23 cellular contexts compared by ENCODE assay signal in the genomic region with DNA sequence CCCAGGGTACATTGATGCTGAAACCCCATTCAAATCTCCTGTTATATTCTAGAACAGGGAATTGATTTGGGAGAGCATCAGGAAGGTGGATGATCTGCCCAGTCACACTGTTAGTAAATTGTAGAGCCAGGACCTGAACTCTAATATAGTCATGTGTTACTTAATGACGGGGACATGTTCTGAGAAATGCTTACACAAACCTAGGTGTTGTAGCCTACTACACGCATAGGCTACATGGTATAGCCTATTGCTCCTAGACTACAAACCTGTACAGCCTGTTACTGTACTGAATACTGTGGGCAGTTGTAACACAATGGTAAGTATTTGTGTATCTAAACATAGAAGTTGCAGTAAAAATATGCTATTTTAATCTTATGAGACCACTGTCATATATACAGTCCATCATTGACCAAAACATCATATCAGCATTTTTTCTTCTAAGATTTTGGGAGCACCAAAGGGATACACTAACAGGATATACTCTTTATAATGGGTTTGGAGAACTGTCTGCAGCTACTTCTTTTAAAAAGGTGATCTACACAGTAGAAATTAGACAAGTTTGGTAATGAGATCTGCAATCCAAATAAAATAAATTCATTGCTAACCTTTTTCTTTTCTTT. TPM values are rescaled to one million over a fixed set of nuclear protein-coding genes. Genes with fewer than 3 reads are reported as not detected.
DNase-seq lines count a peak whose midpoint lies in the region; ATAC-seq, FAIRE-seq and TF ChIP-seq lines count a peak whose summit lies in the region.
"Had no signal": no experiment of that assay in that cellular context is flagged by ENCODE, and none has a peak within 500 bp of the region (broad histone marks: within the 10 kb centered on the region; RNA-seq: fewer than 3 reads in every experiment).

No MANE protein-coding gene starts in this region.

- peaks cover 84% of the 10 kb centered on the region for H3K36me3 Mint-ChIP-seq in T-helper 2 cell treated with Interferon-gamma antibody and Interleukin-4, amounts not matched to agents 5 μg/mL and 100 μg/mL, for 36 hours (ENCODE audit: low read depth)
- H3K36me3 Mint-ChIP-seq in activated CD4-positive, alpha-beta memory T cell treated with anti-CD3 and anti-CD28 coated beads for 36 hours = peaks cover 75% of the 10 kb centered on the region
- H3K36me3 Mint-ChIP-seq in naive B cell = peaks cover 34 to 52% of the 10 kb centered on the region in 2 donors
- H3K36me3 Mint-ChIP-seq in GM23338 (ENCODE audit: low read depth) = peaks cover 8% of the 10 kb centered on the region

- TF ChIP-seq CTCF in GM23338 (conservative IDR thresholded peaks at IDR 0.05; ENCODE audit: low read depth in 2 of 2) = no peak

- peaks cover 3% of the 10 kb centered on the region for H3K27me3 Mint-ChIP-seq in T-helper 2 cell treated with Interferon-gamma antibody and Interleukin-4, amounts not matched to agents 5 μg/mL and 100 μg/mL, for 36 hours (ENCODE audit: low read depth)
- H3K27me3 Mint-ChIP-seq in activated CD4-positive, alpha-beta memory T cell treated with anti-CD3 and anti-CD28 coated beads for 36 hours = peaks cover 3% of the 10 kb centered on the region
- H3K27me3 Mint-ChIP-seq in naive B cell (no peaks in the 10 kb centered on the region), GM23338 (ENCODE audit: insufficient read depth, low read depth, poor library complexity) (peaks cover 11% of the 10 kb centered on the region)

- intact Hi-C loops in activated CD4-positive, alpha-beta memory T cell treated with anti-CD3 and anti-CD28 coated beads for 36 hours (cut with micrococcal nuclease) = no loop called here

- no peak overlapping the region for H3K27ac ChIP-seq in GM23338 (ENCODE audit: low read depth)
- H3K27ac ChIP-seq: C4-2B, tibial artery, VCaP had no signal

- peaks cover 10% of the 10 kb centered on the region; the same call in 1 of the 2 replicates for H3K79me2 ChIP-seq in GM23338 (replicated peaks; ENCODE audit: insufficient read depth)

- H3F3A ChIP-seq in GM23338 (replicated peaks; ENCODE audit: low read depth) = no peaks in the 10 kb centered on the region

- no peak overlapping the region for H2AFZ ChIP-seq in GM23338

- H3K4me1 ChIP-seq in GM23338 (ENCODE audit: insufficient read depth) = peaks cover 6% of the 10 kb centered on the region

- H3K36me3 ChIP-seq in GM23338 (ENCODE audit: insufficient read depth) = no peaks in the 10 kb centered on the region

- H3K9me3 Mint-ChIP-seq in T-helper 2 cell treated with Interferon-gamma antibody and Interleukin-4, amounts not matched to agents 5 μg/mL and 100 μg/mL, for 36 hours = no peaks in the 10 kb centered on the region
- H3K9me3 Mint-ChIP-seq in activated CD4-positive, alpha-beta memory T cell treated with anti-CD3 and anti-CD28 coated beads for 36 hours = peaks cover 3% of the 10 kb centered on the region
- H3K9me3 Mint-ChIP-seq in naive B cell (no peaks in the 10 kb centered on the region), GM23338 (no peaks in the 10 kb centered on the region)

- no peak for ATAC-seq in naive B cell (ENCODE audit: low read depth in 2 of 2)
- no peak for ATAC-seq in GM21825 (IDR thresholded peaks at IDR 0.05; ENCODE audit: unreplicated experiment)
- ATAC-seq in GM23338 = no peak
- ATAC-seq: left colon, mucosa of descending colon had no signal

- peak overlapping the region; percentile 88 for H3K27ac Mint-ChIP-seq in T-helper 2 cell treated with Interferon-gamma antibody and Interleukin-4, amounts not matched to agents 5 μg/mL and 100 μg/mL, for 36 hours
- peak overlapping the region; percentile 92 for H3K27ac Mint-ChIP-seq in activated CD4-positive, alpha-beta memory T cell treated with anti-CD3 and anti-CD28 coated beads for 36 hours
- peak overlapping the region in 4 of 6 donors; percentile 28 to 100 (median 46) for H3K27ac Mint-ChIP-seq in naive B cell
- no peak overlapping the region for H3K27ac Mint-ChIP-seq in GM23338

- H3K4me2 ChIP-seq in GM23338 = no peak overlapping the region

- peaks cover 10% of the 10 kb centered on the region; the same call in 1 of the 2 replicates for H4K20me1 ChIP-seq in GM23338 (replicated peaks; ENCODE audit: insufficient read depth)

- peaks cover 12% of the 10 kb centered on the region for H3K27me3 ChIP-seq in GM23338 (ENCODE audit: insufficient read depth)
- H3K27me3 ChIP-seq: tibial artery had no signal

- H3K4me1 Mint-ChIP-seq in T-helper 2 cell treated with Interferon-gamma antibody and Interleukin-4, amounts not matched to agents 5 μg/mL and 100 μg/mL, for 36 hours (ENCODE audit: low read depth) = peaks cover 59% of the 10 kb centered on the region
- peaks cover 80% of the 10 kb centered on the region for H3K4me1 Mint-ChIP-seq in activated CD4-positive, alpha-beta memory T cell treated with anti-CD3 and anti-CD28 coated beads for 36 hours (ENCODE audit: low read depth)
- peaks cover 71 to 87% (median 82%) of the 10 kb centered on the region in 3 donors for H3K4me1 Mint-ChIP-seq in naive B cell
- H3K4me1 Mint-ChIP-seq in GM23338 = peaks cover 13% of the 10 kb centered on the region

- H3K4me3 Mint-ChIP-seq in T-helper 2 cell treated with Interferon-gamma antibody and Interleukin-4, amounts not matched to agents 5 μg/mL and 100 μg/mL, for 36 hours = peak overlapping the region; percentile 93
- H3K4me3 Mint-ChIP-seq in activated CD4-positive, alpha-beta memory T cell treated with anti-CD3 and anti-CD28 coated beads for 36 hours = peak overlapping the region; percentile 88
- H3K4me3 Mint-ChIP-seq in naive B cell = peak overlapping the region in 4 of 8 donors; percentile 9 to 98 (median 44)
- no peak overlapping the region for H3K4me3 Mint-ChIP-seq in GM23338

- H3K4me3 ChIP-seq in GM23338 = no peak overlapping the region
- H3K4me3 ChIP-seq: mucosa of descending colon, tibial artery had no signal

- peak; percentile 58 for TF ChIP-seq POLR2A in GM12891 (IDR thresholded peaks at IDR 0.05; ENCODE audit: low read depth, low read length)

- POLR2A ChIA-PET in activated CD4-positive, alpha-beta memory T cell treated with anti-CD3 and anti-CD28 coated beads for 36 hours (lab: Charles Lee) = interaction anchor here (14.1 to 18.2 kb wide), 2 partner anchors 12 to 52 kb away, joined by 400 to 1161 read pairs; partner anchors contain the start of genes SPG11 and TRIM69

- no peak for DNase-seq in T-helper 2 cell treated with Interferon-gamma antibody and Interleukin-4, amounts not matched to agents 5 μg/mL and 100 μg/mL, for 36 hours (ENCODE audit: low spot score)
- DNase-seq in T-helper 2 cell = no peak
- DNase-seq in GM12891 (ENCODE audit: insufficient read length, low spot score) = no peak
- DNase-seq in activated CD4-positive, alpha-beta memory T cell treated with anti-CD3 and anti-CD28 coated beads for 36 hours = no peak
- no peak for DNase-seq in naive B cell
- no peak for DNase-seq in NCI-H2107 treated with DMSO at 0.1 percent for 48 hours (lab: John Stamatoyannopoulos, UW; ENCODE audit: unreplicated experiment)
- no peak for DNase-seq in GM23338 (ENCODE audit: low spot score)
- DNase-seq: 8988T; activated CD8-positive, alpha-beta memory T cell treated with anti-CD3 and anti-CD28 coated beads, Interleukin-2, amount 50 U/mL, for 48 hours; aorta; foreskin fibroblast; KG1; left colon; mucosa of descending colon; NCI-H1105; NCI-H774; stimulated activated CD4-positive, alpha-beta T cell treated with anti-CD3 and anti-CD28 coated beads, Interleukin-4, amount 100 ng/mL, for 1 hour; tibial artery had no signal

- CTCF ChIA-PET in activated CD4-positive, alpha-beta memory T cell treated with anti-CD3 and anti-CD28 coated beads for 36 hours (lab: Charles Lee) = interaction anchor here (0.7 to 16.5 kb wide), 4 partner anchors 13 to 70 kb away, joined by 3 to 312 read pairs (median 160); partner anchors contain the start of genes SPG11 and TRIM69

- FAIRE-seq in GM12891 (lab: Jason Lieb, UNC) = no peak
- FAIRE-seq: endothelial cell of umbilical vein, RCC 7860 had no signal

- no peaks in the 10 kb centered on the region for H3K9me2 ChIP-seq in GM23338 (ENCODE audit: insufficient read depth)

TF ChIP-seq in GM12891, 5 proteins besides CTCF, POLR2A, EP300 and RAD21:
- peak; percentile 77; the same call in 1 of the 2 replicates for TF ChIP-seq POLR2AphosphoS5 (IDR thresholded peaks at IDR 0.05; ENCODE audit: low read depth, low read length)
- no peak for TF ChIP-seq PAX5 (IDR thresholded peaks at IDR 0.05; ENCODE audit: insufficient read depth, low read length, severe bottlenecking)

TF ChIP-seq in GM23338, 12 proteins besides CTCF, POLR2A, EP300 and RAD21 (continues in another document):
- TF ChIP-seq JUNB (IDR thresholded peaks at IDR 0.05; ENCODE audit: unreplicated experiment) (no peak), EZH2phosphoT487 (IDR thresholded peaks at IDR 0.05; ENCODE audit: unreplicated experiment) (no peak), CREB1 (CRISPR knock-in tag; IDR thresholded peaks at IDR 0.05; ENCODE audit: low read depth) (no peak)

RNA-seq across cellular contexts. Expression of gene B2M, which starts 5.8 kb away (rescaled TPM):
- polyA plus RNA-seq in GM12891 (2012; ENCODE audit: low read depth, missing spikeins) = 5,189 TPM
- 1,000 to 10,000 TPM; 6,098 to 6,314 TPM for total RNA-seq in activated CD4-positive, alpha-beta memory T cell treated with anti-CD3 and anti-CD28 coated beads for 36 hours
- polyA plus RNA-seq in naive B cell (ENCODE audit: low read depth in 6 of 6) = over 10,000 TPM; 15,630 to 30,116 (median 21,556) TPM
- 167 and 183 TPM in 2 replicates for total RNA-seq in GM23338 (2014; rRNA removed; shearing (Covaris generic))
- polyA plus RNA-seq in GM23338 (2016; fragmentation: Nextera tagmentation; extraction: Ambion mirVana) = 180 and 191 TPM in 2 replicates

RNA-seq across cellular contexts. Expression of gene PATL2, which starts 6.0 kb away (rescaled TPM):
- polyA plus RNA-seq in GM12891 (2012; ENCODE audit: low read depth, missing spikeins) = 10.9 TPM
- total RNA-seq in activated CD4-positive, alpha-beta memory T cell treated with anti-CD3 and anti-CD28 coated beads for 36 hours = 10 to 100 TPM; 16.5 to 17.2 TPM
- polyA plus RNA-seq in naive B cell (ENCODE audit: low read depth in 6 of 6) (10 to 100 TPM in 5 of 6 donors, 1 to 10 TPM in 1; 9.3 to 28.6 (median 20.2) TPM), GM23338 (2016; fragmentation: Nextera tagmentation; extraction: Ambion mirVana) (0.10 and 0.19 TPM in 2 replicates)
- 0.35 TPM in 1 of 2 replicates, not detected in the other for total RNA-seq in GM23338 (2014; rRNA removed; shearing (Covaris generic))
- total RNA-seq: endothelial cell of umbilical vein had no signal

RNA-seq across cellular contexts. Expression of gene TRIM69, which starts 19.2 kb away (rescaled TPM):
- polyA plus RNA-seq in GM12891 (2012; ENCODE audit: low read depth, missing spikeins) = 35.5 TPM
- total RNA-seq in activated CD4-positive, alpha-beta memory T cell treated with anti-CD3 and anti-CD28 coated beads for 36 hours = 10 to 100 TPM; 76.0 to 78.0 TPM
- 10 to 100 TPM in 5 of 6 donors, 1 to 10 TPM in 1; 9.4 to 22.4 (median 18.1) TPM for polyA plus RNA-seq in naive B cell (ENCODE audit: low read depth in 6 of 6)
- total RNA-seq in GM23338 (2014; rRNA removed; shearing (Covaris generic)) = 7.0 and 8.3 TPM in 2 replicates
- 3.5 and 4.3 TPM in 2 replicates for polyA plus RNA-seq in GM23338 (2016; fragmentation: Nextera tagmentation; extraction: Ambion mirVana)

RNA-seq across cellular contexts. Expression of gene SPG11, which starts 53.6 kb away (rescaled TPM):
- polyA plus RNA-seq in GM12891 (2012; ENCODE audit: low read depth, missing spikeins) = 29.1 TPM
- total RNA-seq in activated CD4-positive, alpha-beta memory T cell treated with anti-CD3 and anti-CD28 coated beads for 36 hours = 10 to 100 TPM; 84.6 to 86.8 TPM
- polyA plus RNA-seq in naive B cell (ENCODE audit: low read depth in 6 of 6) (10 to 100 TPM; 19.7 to 70.0 (median 53.0) TPM), GM23338 (2016; fragmentation: Nextera tagmentation; extraction: Ambion mirVana) (23.3 and 23.9 TPM in 2 replicates)
- total RNA-seq in GM23338 (2014; rRNA removed; shearing (Covaris generic)) = 35.7 and 42.2 TPM in 2 replicates

Comparison
In these comparisons a context has a peak if more than half of its experiments do, and no peak if none do; other contexts are left out.
1. RNA of gene B2M, which starts 5.8 kb away (total RNA-seq): 6,098 to 6,314 TPM in activated CD4-positive, alpha-beta memory T cell treated with anti-CD3 and anti-CD28 coated beads for 36 hours; 167 to 183 TPM in GM23338; every median in the first group is over 10 times any median in the second.
2. RNA of gene PATL2, which starts 6.0 kb away (total RNA-seq): 16.5 to 17.2 TPM in activated CD4-positive, alpha-beta memory T cell treated with anti-CD3 and anti-CD28 coated beads for 36 hours; 0.35 TPM in GM23338; every median in the first group is over 10 times any median in the second.